Comparison of ENCODE assay signal across 8 cellular contexts in the genomic region with DNA sequence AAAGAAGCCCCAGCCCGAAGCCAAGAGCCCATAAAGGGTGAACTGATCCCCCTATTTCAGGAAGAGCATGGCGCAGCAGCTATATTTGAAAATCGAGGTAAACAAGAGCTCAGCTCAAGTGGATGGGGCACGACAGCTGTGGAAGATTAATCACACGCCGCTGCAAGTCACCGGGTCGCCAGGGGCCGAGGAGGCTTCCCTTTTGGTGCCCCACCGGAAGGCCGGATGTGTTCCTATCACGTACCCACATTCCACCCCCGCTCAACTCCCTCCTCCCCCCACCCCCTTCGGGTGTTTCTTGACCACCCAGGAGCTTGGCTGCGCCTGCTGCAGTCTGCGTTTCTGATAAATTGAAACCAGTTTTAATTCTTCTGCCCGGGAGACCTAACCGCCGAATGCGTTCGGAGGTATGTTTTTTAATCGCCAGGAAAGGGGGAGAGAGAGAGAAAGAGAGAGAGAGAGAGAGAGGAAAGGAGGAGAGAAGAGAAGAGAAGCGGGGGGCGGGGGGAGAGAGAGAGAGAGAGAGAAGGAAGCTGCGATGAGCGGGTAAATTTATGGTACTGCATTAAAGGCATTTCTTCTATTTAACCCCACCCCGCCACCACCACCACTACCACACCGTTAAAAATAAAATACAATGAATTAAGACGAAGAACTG. TPM values are rescaled to one million over a fixed set of nuclear protein-coding genes. Genes with fewer than 3 reads are reported as not detected.
DNase-seq lines count a peak whose midpoint lies in the region; ATAC-seq and TF ChIP-seq lines count a peak whose summit lies in the region.

No MANE protein-coding gene starts in this region.

- H3K9me3 Mint-ChIP-seq in activated CD4-positive, alpha-beta T cell treated with anti-CD3 and anti-CD28 coated beads for 36 hours (ENCODE audit: low read depth), result no peaks in the 10 kb centered on the region
- no peaks in the 10 kb centered on the region for H3K9me3 Mint-ChIP-seq in T-cell

- peaks cover 19% of the 10 kb centered on the region for H3K4me1 Mint-ChIP-seq in activated CD4-positive, alpha-beta T cell treated with anti-CD3 and anti-CD28 coated beads for 36 hours
- H3K4me1 Mint-ChIP-seq in T-cell, result peaks cover 26 to 27% (median 27%) of the 10 kb centered on the region in 3 donors

- DNase-seq in activated CD4-positive, alpha-beta T cell treated with anti-CD3 and anti-CD28 coated beads for 36 hours, result peak; percentile 53
- no peak for DNase-seq in activated CD4-positive, alpha-beta T cell treated with anti-CD3 and anti-CD28 coated beads for 4 hours
- DNase-seq in T-cell (peak in 2 of 34 experiments; percentile 2), fibroblast of peridontal ligament (ENCODE audit: extremely low read depth) (peak; percentile 3), retinal pigment epithelial cell (ENCODE audit: low read depth) (no peak), AG08396 (ENCODE audit: low spot score) (no peak), DMS 273 treated with DMSO at 0.1 percent for 48 hours (lab: John Stamatoyannopoulos, UW) (no peak)

- H3K27me3 Mint-ChIP-seq in activated CD4-positive, alpha-beta T cell treated with anti-CD3 and anti-CD28 coated beads for 36 hours, result peaks cover 48% of the 10 kb centered on the region
- peaks cover 49 to 59% of the 10 kb centered on the region in 2 donors for H3K27me3 Mint-ChIP-seq in T-cell

- no peak for ATAC-seq in activated CD4-positive, alpha-beta T cell treated with anti-CD3 and anti-CD28 coated beads for 36 hours
- ATAC-seq in T-cell (replicated peaks in 1 of 4), result no peak
- no peak for ATAC-seq in GM21786 (IDR thresholded peaks at IDR 0.05; ENCODE audit: unreplicated experiment)

- H3K36me3 Mint-ChIP-seq in activated CD4-positive, alpha-beta T cell treated with anti-CD3 and anti-CD28 coated beads for 36 hours (ENCODE audit: low read depth), result no peaks in the 10 kb centered on the region
- no peaks in the 10 kb centered on the region for H3K36me3 Mint-ChIP-seq in T-cell

- peak overlapping the region; percentile 56 for H3K4me3 ChIP-seq in retinal pigment epithelial cell (ENCODE audit: low read length)

- CTCF ChIA-PET in activated CD4-positive, alpha-beta T cell treated with anti-CD3 and anti-CD28 coated beads for 36 hours (lab: Charles Lee), result interaction anchor here (0.7 kb wide), 2 partner anchors 32 to 155 kb away, joined by 3 read pairs; no protein-coding TSS in a partner anchor
- CTCF ChIA-PET in T-cell (lab: Charles Lee), result no interaction called here

- intact Hi-C loops in activated CD4-positive, alpha-beta T cell treated with anti-CD3 and anti-CD28 coated beads for 36 hours (cut with DNase I, micrococcal nuclease), result loop anchor here in 1 of 2 experiments (1.0 kb wide), 1 partner anchor 172 kb away; the partner anchor contains the start of gene COX16

- POLR2A ChIA-PET in activated CD4-positive, alpha-beta T cell treated with anti-CD3 and anti-CD28 coated beads for 36 hours (lab: Charles Lee), result no interaction called here
- POLR2A ChIA-PET in T-cell (lab: Charles Lee), result no interaction called here

- peak overlapping the region; percentile 40 for H3K27ac Mint-ChIP-seq in activated CD4-positive, alpha-beta T cell treated with anti-CD3 and anti-CD28 coated beads for 36 hours
- H3K27ac Mint-ChIP-seq in T-cell, result no peak overlapping the region

- no peak for TF ChIP-seq CTCF in retinal pigment epithelial cell (conservative IDR thresholded peaks at IDR 0.05; ENCODE audit: low read depth, low read length)

- H3K4me3 Mint-ChIP-seq in activated CD4-positive, alpha-beta T cell treated with anti-CD3 and anti-CD28 coated beads for 36 hours, result peak overlapping the region; percentile 71
- peak overlapping the region; percentile 69 to 82 (median 70) for H3K4me3 Mint-ChIP-seq in T-cell

RNA-seq across cellular contexts. Expression of gene SLC8A3, which starts 1.8 kb away (rescaled TPM):
- under 1 TPM; 0.57 to 0.58 TPM for total RNA-seq in activated CD4-positive, alpha-beta T cell treated with anti-CD3 and anti-CD28 coated beads for 36 hours
- under 1 TPM in 3 of 5 donors, not detected in 2; 0.06 to 0.21 (median 0.10) TPM for total RNA-seq in T-cell

Comparison
In these comparisons a context has a peak if more than half of its experiments do, and no peak if none do; other contexts are left out.
1. DNase-seq: peak in activated CD4-positive, alpha-beta T cell treated with anti-CD3 and anti-CD28 coated beads for 36 hours (single experiment) and fibroblast of peridontal ligament (single experiment); none in activated CD4-positive, alpha-beta T cell treated with anti-CD3 and anti-CD28 coated beads for 4 hours (0 of 2), retinal pigment epithelial cell (single experiment), AG08396 (single experiment) and DMS 273 treated with DMSO at 0.1 percent for 48 hours (single experiment).